ENCODE assay signal across 16 cellular contexts in the genomic region with DNA sequence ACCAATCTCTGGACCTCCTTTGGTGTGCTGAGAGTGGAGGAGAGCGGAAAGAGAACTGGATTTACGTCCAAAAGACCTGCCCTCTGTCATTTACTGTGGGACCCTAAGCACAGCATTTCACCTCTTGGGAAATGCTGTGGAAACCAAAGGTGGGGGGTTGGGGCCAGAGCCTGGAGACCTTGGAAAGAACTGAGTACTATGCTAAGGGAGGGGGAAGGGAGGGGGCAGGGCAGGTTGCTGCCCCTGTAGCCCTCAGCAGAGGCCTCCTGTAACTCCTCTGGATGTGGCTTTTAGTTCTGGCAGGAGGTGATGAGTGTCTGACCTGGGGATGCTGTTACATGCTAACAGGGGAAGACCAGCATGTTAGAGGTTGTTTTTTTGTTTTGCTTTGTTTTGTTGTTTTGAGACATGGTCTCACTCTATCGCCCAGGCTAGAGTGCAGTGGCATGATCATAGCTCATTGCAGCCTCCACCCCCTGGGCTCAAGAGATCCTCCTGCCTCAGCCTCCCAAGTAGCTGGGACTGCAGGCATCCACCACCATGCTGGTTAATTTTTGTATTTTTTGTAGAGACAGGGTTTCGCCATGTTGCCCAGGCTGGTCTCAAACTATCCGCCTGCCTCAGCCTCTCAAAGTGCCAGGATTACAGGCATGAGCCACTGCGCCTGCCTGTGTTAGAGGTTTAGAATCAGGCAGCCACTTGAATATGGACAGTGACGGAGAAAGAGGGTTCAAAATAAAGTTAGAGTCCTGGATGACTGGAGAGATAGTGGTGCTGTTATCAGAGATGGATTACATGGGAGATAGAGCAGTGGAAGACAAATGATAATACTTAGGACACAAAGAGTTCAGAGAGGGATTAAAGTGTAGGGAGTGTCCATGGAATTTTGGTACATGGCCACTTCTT. TPM values are rescaled to one million over a fixed set of nuclear protein-coding genes. Genes with fewer than 3 reads are reported as not detected.
"Had no signal": no experiment of that assay in that cellular context is flagged by ENCODE, and none has a peak within 500 bp of the region (broad histone marks: within the 10 kb centered on the region; RNA-seq: fewer than 3 reads in every experiment).

No MANE protein-coding gene starts in this region.

- H3K27me3 ChIP-seq: ascending aorta, gastrocnemius medialis, heart right ventricle, stomach, testis had no signal

- H3K4me3 Mint-ChIP-seq: activated naive CD8-positive, alpha-beta T cell treated with anti-CD3 and anti-CD28 coated beads, Interleukin-2, amount 10 ng/mL, durations not matched to agents 7 days and 5 days; activated T-helper 1 cell treated with anti-CD3 and anti-CD28 coated beads, Interleukin-12 subunit alpha, Interleukin-12 subunit beta, Interleukin-2, Interleukin-4 antibody, amounts not matched to agents 30 ng/mL and 10 ng/mL and 1 ng/mL, durations not matched to agents 14 hours and 24 hours and 36 hours; effector memory CD8-positive, alpha-beta T cell; naive thymus-derived CD8-positive, alpha-beta T cell had no signal

- H3K27ac ChIP-seq: ascending aorta, epithelial cell of prostate, gastrocnemius medialis, heart right ventricle, stomach, testis had no signal

- DNase-seq: activated CD4-positive, alpha-beta T cell treated with anti-CD3 and anti-CD28 coated beads, Interleukin-2, amount 50 U/mL, for 1 hour; activated naive CD8-positive, alpha-beta T cell treated with anti-CD3 and anti-CD28 coated beads, Interleukin-2, amount 10 ng/mL, durations not matched to agents 7 days and 5 days; effector memory CD8-positive, alpha-beta T cell; gastrocnemius medialis; heart right ventricle; islet precursor cell; naive thymus-derived CD8-positive, alpha-beta T cell; stimulated activated CD4-positive, alpha-beta T cell treated with anti-CD3 and anti-CD28 coated beads, Interleukin-1b, Interleukin-23, amount 100 ng/mL, for 48 hours had no signal

- H3K27ac Mint-ChIP-seq: activated naive CD8-positive, alpha-beta T cell treated with anti-CD3 and anti-CD28 coated beads, Interleukin-2, amount 10 ng/mL, durations not matched to agents 7 days and 5 days; activated T-helper 1 cell treated with anti-CD3 and anti-CD28 coated beads, Interleukin-12 subunit alpha, Interleukin-12 subunit beta, Interleukin-2, Interleukin-4 antibody, amounts not matched to agents 30 ng/mL and 10 ng/mL and 1 ng/mL, durations not matched to agents 14 hours and 24 hours and 36 hours; effector memory CD8-positive, alpha-beta T cell; naive thymus-derived CD8-positive, alpha-beta T cell had no signal

- H3K4me1 Mint-ChIP-seq: activated naive CD8-positive, alpha-beta T cell treated with anti-CD3 and anti-CD28 coated beads, Interleukin-2, amount 10 ng/mL, durations not matched to agents 7 days and 5 days; naive thymus-derived CD8-positive, alpha-beta T cell had no signal

- H3K9me3 Mint-ChIP-seq: activated naive CD8-positive, alpha-beta T cell treated with anti-CD3 and anti-CD28 coated beads, Interleukin-2, amount 10 ng/mL, durations not matched to agents 7 days and 5 days; activated T-helper 1 cell treated with anti-CD3 and anti-CD28 coated beads, Interleukin-12 subunit alpha, Interleukin-12 subunit beta, Interleukin-2, Interleukin-4 antibody, amounts not matched to agents 30 ng/mL and 10 ng/mL and 1 ng/mL, durations not matched to agents 14 hours and 24 hours and 36 hours; effector memory CD8-positive, alpha-beta T cell; naive thymus-derived CD8-positive, alpha-beta T cell had no signal

- H3K36me3 ChIP-seq: ascending aorta, gastrocnemius medialis, heart right ventricle, stomach had no signal

- ATAC-seq: activated CD4-positive, CD25-positive, alpha-beta regulatory T cell treated with anti-CD3 and anti-CD28 coated beads, Interleukin-2, amount 50 U/mL, for 24 hours; effector memory CD8-positive, alpha-beta T cell; gastrocnemius medialis; naive thymus-derived CD8-positive, alpha-beta T cell had no signal

- H3K4me1 ChIP-seq: ascending aorta, testis had no signal

- H3K4me3 ChIP-seq: ascending aorta, gastrocnemius medialis, heart right ventricle, stomach, testis had no signal

- FAIRE-seq: bronchial epithelial cell had no signal

- H3K9me3 ChIP-seq: ascending aorta, gastrocnemius medialis, heart right ventricle, stomach, testis had no signal

- H3K36me3 Mint-ChIP-seq: activated naive CD8-positive, alpha-beta T cell treated with anti-CD3 and anti-CD28 coated beads, Interleukin-2, amount 10 ng/mL, durations not matched to agents 7 days and 5 days; naive thymus-derived CD8-positive, alpha-beta T cell had no signal

RNA-seq across cellular contexts. Expression of gene RIPOR3, which starts 21.7 kb away (rescaled TPM):
- total RNA-seq: activated CD8-positive, alpha-beta memory T cell treated with anti-CD3 and anti-CD28 coated beads for 36 hours; activated naive CD8-positive, alpha-beta T cell treated with anti-CD3 and anti-CD28 coated beads, Interleukin-2, amount 10 ng/mL, durations not matched to agents 7 days and 5 days; activated T-helper 1 cell treated with anti-CD3 and anti-CD28 coated beads, Interleukin-12 subunit alpha, Interleukin-12 subunit beta, Interleukin-2, Interleukin-4 antibody, amounts not matched to agents 30 ng/mL and 10 ng/mL and 1 ng/mL, durations not matched to agents 14 hours and 24 hours and 36 hours; naive thymus-derived CD8-positive, alpha-beta T cell had no signal
